In genomic region chr3:64267774-64268604, GRCh38 we compare ENCODE assay signal across 9 cellular contexts. TPM values are rescaled to one million over a fixed set of nuclear protein-coding genes. Genes with fewer than 3 reads are reported as not detected.
DNase-seq lines count a peak whose midpoint lies in the region; ATAC-seq and FAIRE-seq lines count a peak whose summit lies in the region.
"Had no signal": no experiment of that assay in that cellular context is flagged by ENCODE, and none has a peak within 500 bp of the region (broad histone marks: within the 10 kb centered on the region; RNA-seq: fewer than 3 reads in every experiment).

No MANE protein-coding gene starts in this region.

- no peak overlapping the region for H3K4me3 Mint-ChIP-seq in activated T-helper 2 cell treated with anti-CD3 and anti-CD28 coated beads, Interferon-gamma antibody, Interleukin-2, Interleukin-4, amounts not matched to agents 10 μg/mL and 5 μg/mL and 100 μg/mL, durations not matched to agents 14 hours and 24 hours and 36 hours (ENCODE audit: low read depth)
- H3K4me3 Mint-ChIP-seq in CD4-positive, alpha-beta memory T cell, result no peak overlapping the region
- H3K4me3 Mint-ChIP-seq: memory B cell had no signal

- ATAC-seq in GM18867 (IDR thresholded peaks at IDR 0.05; ENCODE audit: unreplicated experiment) (no peak), GM21619 (IDR thresholded peaks at IDR 0.05; ENCODE audit: unreplicated experiment) (no peak)

- H3K36me3 ChIP-seq in SJCRH30, result no peaks in the 10 kb centered on the region
- no peaks in the 10 kb centered on the region for H3K36me3 ChIP-seq in CD4-positive, alpha-beta memory T cell (ENCODE audit: insufficient read depth, low read length)

- POLR2A ChIA-PET in CD4-positive, alpha-beta memory T cell (lab: Charles Lee; ENCODE audit: partially characterized antibody), result no interaction called here

- H3K36me3 Mint-ChIP-seq in activated T-helper 2 cell treated with anti-CD3 and anti-CD28 coated beads, Interferon-gamma antibody, Interleukin-2, Interleukin-4, amounts not matched to agents 10 μg/mL and 5 μg/mL and 100 μg/mL, durations not matched to agents 14 hours and 24 hours and 36 hours (ENCODE audit: low read depth), result no peaks in the 10 kb centered on the region
- no peaks in the 10 kb centered on the region for H3K36me3 Mint-ChIP-seq in CD4-positive, alpha-beta memory T cell
- H3K36me3 Mint-ChIP-seq: memory B cell had no signal

- H3K9me3 Mint-ChIP-seq in activated T-helper 2 cell treated with anti-CD3 and anti-CD28 coated beads, Interferon-gamma antibody, Interleukin-2, Interleukin-4, amounts not matched to agents 10 μg/mL and 5 μg/mL and 100 μg/mL, durations not matched to agents 14 hours and 24 hours and 36 hours, result no peaks in the 10 kb centered on the region
- peaks cover 0 to 3% (median 2%) of the 10 kb centered on the region in 8 donors for H3K9me3 Mint-ChIP-seq in CD4-positive, alpha-beta memory T cell

- peak; percentile 41 for DNase-seq in A172 (ENCODE audit: low spot score)
- DNase-seq in SJCRH30, result peak; percentile 1 to 2
- peak; percentile 40 to 60 for DNase-seq in frontal cortex (ENCODE audit: low spot score in 2 of 2)
- peak; percentile 83 for DNase-seq in myocyte (ENCODE audit: low read depth)
- DNase-seq in activated T-helper 2 cell treated with anti-CD3 and anti-CD28 coated beads, Interferon-gamma antibody, Interleukin-2, Interleukin-4, amounts not matched to agents 10 μg/mL and 5 μg/mL and 100 μg/mL, durations not matched to agents 14 hours and 24 hours and 36 hours (ENCODE audit: low spot score), result no peak
- no peak for DNase-seq in CD4-positive, alpha-beta memory T cell

- H3K4me3 ChIP-seq in SJCRH30, result no peak overlapping the region
- no peak overlapping the region for H3K4me3 ChIP-seq in CD4-positive, alpha-beta memory T cell (ENCODE audit: low read length in 2 of 2)

- H3K27me3 ChIP-seq in SJCRH30, result no peaks in the 10 kb centered on the region
- no peaks in the 10 kb centered on the region for H3K27me3 ChIP-seq in CD4-positive, alpha-beta memory T cell (ENCODE audit: insufficient read depth, low read length)

- FAIRE-seq in frontal cortex (lab: Jason Lieb, UNC), result no peak

- CTCF ChIA-PET in CD4-positive, alpha-beta memory T cell (lab: Charles Lee; ENCODE audit: partially characterized antibody), result no interaction called here

- no peak overlapping the region for H3K27ac Mint-ChIP-seq in activated T-helper 2 cell treated with anti-CD3 and anti-CD28 coated beads, Interferon-gamma antibody, Interleukin-2, Interleukin-4, amounts not matched to agents 10 μg/mL and 5 μg/mL and 100 μg/mL, durations not matched to agents 14 hours and 24 hours and 36 hours
- no peak overlapping the region for H3K27ac Mint-ChIP-seq in CD4-positive, alpha-beta memory T cell
- H3K27ac Mint-ChIP-seq: memory B cell had no signal

- H3K27ac ChIP-seq in SJCRH30, result no peak overlapping the region
- H3K27ac ChIP-seq in CD4-positive, alpha-beta memory T cell (ENCODE audit: low read depth, low read length), result no peak overlapping the region

- no peaks in the 10 kb centered on the region for H3K9me3 ChIP-seq in SJCRH30 (replicated peaks)
- no peaks in the 10 kb centered on the region for H3K9me3 ChIP-seq in CD4-positive, alpha-beta memory T cell (ENCODE audit: control insufficient read depth in 1 of 2, low read length in 2 of 2)

- peaks cover 3% of the 10 kb centered on the region for H3K4me1 Mint-ChIP-seq in activated T-helper 2 cell treated with anti-CD3 and anti-CD28 coated beads, Interferon-gamma antibody, Interleukin-2, Interleukin-4, amounts not matched to agents 10 μg/mL and 5 μg/mL and 100 μg/mL, durations not matched to agents 14 hours and 24 hours and 36 hours (ENCODE audit: low read depth)
- H3K4me1 Mint-ChIP-seq in CD4-positive, alpha-beta memory T cell, result no peaks in the 10 kb centered on the region
- H3K4me1 Mint-ChIP-seq: memory B cell had no signal

- intact Hi-C loops in activated T-helper 2 cell treated with anti-CD3 and anti-CD28 coated beads, Interferon-gamma antibody, Interleukin-2, Interleukin-4, amounts not matched to agents 10 μg/mL and 5 μg/mL and 100 μg/mL, durations not matched to agents 14 hours and 24 hours and 36 hours (cut with micrococcal nuclease), result no loop called here
- intact Hi-C loops in CD4-positive, alpha-beta memory T cell (cut with micrococcal nuclease), result no loop called here

- peaks cover 21% of the 10 kb centered on the region for H3K27me3 Mint-ChIP-seq in activated T-helper 2 cell treated with anti-CD3 and anti-CD28 coated beads, Interferon-gamma antibody, Interleukin-2, Interleukin-4, amounts not matched to agents 10 μg/mL and 5 μg/mL and 100 μg/mL, durations not matched to agents 14 hours and 24 hours and 36 hours (ENCODE audit: low read depth)
- H3K27me3 Mint-ChIP-seq in CD4-positive, alpha-beta memory T cell, result peaks cover 11 to 13% of the 10 kb centered on the region in 2 donors

- H3K4me1 ChIP-seq in SJCRH30, result no peaks in the 10 kb centered on the region
- no peaks in the 10 kb centered on the region for H3K4me1 ChIP-seq in CD4-positive, alpha-beta memory T cell (ENCODE audit: insufficient read depth, low read length)

RNA-seq across cellular contexts. Expression of gene PRICKLE2, which starts 42.7 kb away (rescaled TPM):
- total RNA-seq in A172 (2014; rRNA removed; shearing (Covaris generic)), result 6.9 and 8.8 TPM in 2 replicates
- total RNA-seq in SJCRH30 (2014; rRNA removed; shearing (Covaris generic)), result 0.23 and 0.65 TPM in 2 replicates
- total RNA-seq in frontal cortex (84.0 TPM), myocyte (14.6 and 20.2 TPM in 2 replicates)
- 12.8 TPM for polyA plus RNA-seq in myocyte (2012)
- total RNA-seq in activated T-helper 2 cell treated with anti-CD3 and anti-CD28 coated beads, Interferon-gamma antibody, Interleukin-2, Interleukin-4, amounts not matched to agents 10 μg/mL and 5 μg/mL and 100 μg/mL, durations not matched to agents 14 hours and 24 hours and 36 hours, result not detected in 2 replicates
- total RNA-seq in CD4-positive, alpha-beta memory T cell, result not detected
- not detected for polyA plus RNA-seq in CD4-positive, alpha-beta memory T cell

Comparison
In these comparisons a context has a peak if more than half of its experiments do, and no peak if none do; other contexts are left out.
1. DNase-seq: peak in A172 (single experiment), SJCRH30 (2 of 2), frontal cortex (2 of 2) and myocyte (single experiment); none in activated T-helper 2 cell treated with anti-CD3 and anti-CD28 coated beads, Interferon-gamma antibody, Interleukin-2, Interleukin-4, amounts not matched to agents 10 μg/mL and 5 μg/mL and 100 μg/mL, durations not matched to agents 14 hours and 24 hours and 36 hours (single experiment) and CD4-positive, alpha-beta memory T cell (0 of 5).